ENCODE assay signal across 8 cellular contexts in genomic region chr22:46036558-46037408, GRCh38. TPM values are rescaled to one million over a fixed set of nuclear protein-coding genes. Genes with fewer than 3 reads are reported as not detected.
DNase-seq lines count a peak whose midpoint lies in the region; ATAC-seq and TF ChIP-seq lines count a peak whose summit lies in the region.

No MANE protein-coding gene starts in this region.

- H3K27me3 ChIP-seq in KMS-11 (ENCODE audit: insufficient read depth, low read depth) (no peaks in the 10 kb centered on the region; the same call in 1 of the 2 replicates), muscle layer of colon (ENCODE audit: control insufficient read depth in 1 of 2, insufficient read depth in 2 of 2, low read length in 2 of 2) (no peaks in the 10 kb centered on the region), upper lobe of left lung (no peaks in the 10 kb centered on the region)

- no peak for TF ChIP-seq POLR2A in upper lobe of left lung (IDR thresholded peaks at IDR 0.05)

- H3K27ac ChIP-seq in KMS-11 (peak overlapping the region; percentile 59), muscle layer of colon (ENCODE audit: low read depth, low read length) (peak overlapping the region; percentile 85), upper lobe of left lung (peak overlapping the region; percentile 94 to 98 (median 96))

- TF ChIP-seq EP300 in upper lobe of left lung (IDR thresholded peaks at IDR 0.05), result no peak

- H3K36me3 ChIP-seq in KMS-11 (ENCODE audit: insufficient read depth), result no peaks in the 10 kb centered on the region
- no peaks in the 10 kb centered on the region for H3K36me3 ChIP-seq in muscle layer of colon (ENCODE audit: insufficient read depth, low read length)
- H3K36me3 ChIP-seq in upper lobe of left lung, result no peaks in the 10 kb centered on the region

- DNase-seq in activated CD4-positive, CD25-positive, alpha-beta regulatory T cell treated with anti-CD3 and anti-CD28 coated beads, Interleukin-2, amount 50 U/mL, for 72 hours, result peak; percentile 32
- DNase-seq in effector CD8-positive, alpha-beta T cell (lab: John Stamatoyannopoulos, UW), result peak; percentile 33
- DNase-seq in upper lobe of left lung, result peak in 1 of 2 donors; percentile 46
- DNase-seq in NCI-H1048 (lab: John Stamatoyannopoulos, UW), result no peak

- 42 to 72% methylated on average over 7 to 18 of the region's 18 CpGs for WGBS in upper lobe of left lung, 2 donors

- ATAC-seq in upper lobe of left lung (ENCODE audit: low FRiP score in 2 of 2) (no peak), GM19463 (IDR thresholded peaks at IDR 0.05; ENCODE audit: unreplicated experiment) (no peak)

- H3K9me3 ChIP-seq in muscle layer of colon (ENCODE audit: low read length) (no peaks in the 10 kb centered on the region), upper lobe of left lung (no peaks in the 10 kb centered on the region)

- H3K4me3 ChIP-seq in GM08714 (ENCODE audit: low read length) (peak overlapping the region; percentile 78), KMS-11 (IDR thresholded peaks at IDR 0.05; ENCODE audit: insufficient read depth, low read depth, low read length) (no peak overlapping the region), muscle layer of colon (ENCODE audit: low read depth in 1 of 2, low read length in 2 of 2) (peak overlapping the region; percentile 73 to 89), upper lobe of left lung (peak overlapping the region; percentile 61 to 88 (median 71))

- H3K4me2 ChIP-seq in KMS-11, result peak overlapping the region; percentile 62

- H3K4me1 ChIP-seq in KMS-11 (ENCODE audit: low read depth, poor library complexity, severe bottlenecking), result peaks cover 16% of the 10 kb centered on the region
- peaks cover 14% of the 10 kb centered on the region for H3K4me1 ChIP-seq in muscle layer of colon (ENCODE audit: insufficient read depth, low read length)
- H3K4me1 ChIP-seq in upper lobe of left lung, result peaks cover 13 to 27% (median 17%) of the 10 kb centered on the region in 4 donors

- peak overlapping the region; percentile 74; the same call in 1 of the 2 replicates for H2AFZ ChIP-seq in KMS-11 (ENCODE audit: low read depth)

- peak; percentile 48 for TF ChIP-seq CTCF in KMS-11 (conservative IDR thresholded peaks at IDR 0.05; ENCODE audit: low read depth, low read length)
- peak in 1 of 6 experiments; percentile 14 for TF ChIP-seq CTCF in upper lobe of left lung (IDR thresholded peaks at IDR 0.05)

- H4K20me1 ChIP-seq in KMS-11 (ENCODE audit: insufficient read depth), result no peaks in the 10 kb centered on the region

- H3K9ac ChIP-seq in KMS-11 (peak overlapping the region; percentile 51), muscle layer of colon (ENCODE audit: low read length) (peak overlapping the region; percentile 94)

- no peaks in the 10 kb centered on the region for H3K79me2 ChIP-seq in KMS-11 (ENCODE audit: insufficient read depth, low read depth)

RNA-seq across cellular contexts. Expression of gene WNT7B, which starts 59.8 kb away (rescaled TPM):
- total RNA-seq in upper lobe of left lung, result 10 to 100 TPM in 2 of 6 donors, 1 to 10 TPM in 4; 5.2 to 15.6 (median 8.8) TPM
